Comparison of ENCODE assay signal across 12 cellular contexts in the genomic region with DNA sequence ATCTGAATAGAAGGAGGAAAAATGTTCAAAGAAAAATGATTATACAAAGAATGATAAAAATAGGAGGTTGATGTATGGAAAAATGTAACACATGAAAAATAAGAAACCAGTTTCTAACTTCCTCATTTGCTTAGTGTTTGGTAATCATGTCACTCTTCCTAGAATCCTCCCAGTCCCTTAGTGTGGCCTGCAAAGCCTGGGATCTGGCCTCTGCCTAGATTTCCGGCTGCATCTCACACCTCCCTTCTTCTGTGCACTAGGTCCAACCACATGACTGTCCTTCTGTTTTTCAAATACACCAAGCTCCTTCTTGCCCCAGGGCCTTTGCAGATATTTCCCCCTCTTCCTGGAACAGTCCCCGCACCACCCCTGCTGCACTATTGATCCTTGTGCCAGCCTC.
DNase-seq lines count a peak whose midpoint lies in the region; TF ChIP-seq lines count a peak whose summit lies in the region.
"Had no signal": no experiment of that assay in that cellular context is flagged by ENCODE, and none has a peak within 500 bp of the region (broad histone marks: within the 10 kb centered on the region; RNA-seq: fewer than 3 reads in every experiment).

No MANE protein-coding gene starts in this region.

- H3K36me3 Mint-ChIP-seq in osteocyte (ENCODE audit: unreplicated experiment): no peaks in the 10 kb centered on the region

- H3K9me3 Mint-ChIP-seq in osteocyte (ENCODE audit: unreplicated experiment): peaks cover 12% of the 10 kb centered on the region

- DNase-seq in KBM-7: peak; percentile 8
- DNase-seq in NB4 (ENCODE audit: low read depth): peak; percentile 63
- DNase-seq in SKM-1 treated with dmso at 0.1 percent for 144 hours (lab: John Stamatoyannopoulos, UW; ENCODE audit: unreplicated experiment): peak; percentile 74
- DNase-seq in osteocyte (ENCODE audit: extremely low spot score, unreplicated experiment): no peak
- DNase-seq in DMS153 treated with DMSO at 0.1 percent for 48 hours (lab: John Stamatoyannopoulos, UW; ENCODE audit: unreplicated experiment): no peak
- DNase-seq in NCI-H774 (lab: John Stamatoyannopoulos, UW): no peak
- DNase-seq in activated CD4-positive, alpha-beta T cell treated with anti-CD3 and anti-CD28 coated beads for 48 hours: no peak
- DNase-seq: H9, IMR-90, NCI-H1092 treated with DMSO at 0.1 percent for 48 hours, NCI-H1694, NCI-H446 had no signal

- in situ Hi-C loops in KBM-7 (cut with MboI; ENCODE audit: low pct_unique_long_range_greater_than_20kb, low sequenced_read_pairs): no loop called here

- no peak overlapping the region for H3K4me3 ChIP-seq in NB4 (ENCODE audit: low read depth, low read length)

- TF ChIP-seq CTCF in NB4 (IDR thresholded peaks at IDR 0.05; ENCODE audit: low read depth, low read length): no peak
- no peak for TF ChIP-seq CTCF in osteocyte (IDR thresholded peaks at IDR 0.05)

- H3K4me1 Mint-ChIP-seq in osteocyte (ENCODE audit: unreplicated experiment): no peaks in the 10 kb centered on the region
- H3K4me1 Mint-ChIP-seq: H9 had no signal

- peak overlapping the region; percentile 12 for H3K27ac Mint-ChIP-seq in osteocyte (ENCODE audit: unreplicated experiment)
- H3K27ac Mint-ChIP-seq: H9 had no signal

- no peak overlapping the region for H3K4me3 Mint-ChIP-seq in osteocyte (ENCODE audit: unreplicated experiment)
- H3K4me3 Mint-ChIP-seq: H9 had no signal

- H3K27me3 Mint-ChIP-seq in osteocyte (ENCODE audit: unreplicated experiment): no peaks in the 10 kb centered on the region

- TF ChIP-seq POLR2A in NB4 (IDR thresholded peaks at IDR 0.05; ENCODE audit: extremely low read depth, insufficient read length): no peak

Comparison
In these comparisons a context has a peak if more than half of its experiments do, and no peak if none do; other contexts are left out.
1. DNase-seq: peak in KBM-7 (single experiment), NB4 (single experiment) and SKM-1 treated with dmso at 0.1 percent for 144 hours (single experiment); none in osteocyte (single experiment), DMS153 treated with DMSO at 0.1 percent for 48 hours (single experiment), NCI-H774 (single experiment) and activated CD4-positive, alpha-beta T cell treated with anti-CD3 and anti-CD28 coated beads for 48 hours (single experiment).